1 cellular context compared by ENCODE assay signal in genomic region chr1:45713711-45714110, GRCh38.
TF ChIP-seq lines count a peak whose summit lies in the region.

No MANE protein-coding gene starts in this region.

TF ChIP-seq in K562, 482 proteins besides CTCF, POLR2A, EP300 and RAD21:
- TF ChIP-seq RBM25 (IDR thresholded peaks at IDR 0.05; ENCODE audit: low read depth, low read length, severe bottlenecking) = peak; percentile 56
- TF ChIP-seq NFIC (IDR thresholded peaks at IDR 0.05) = peak; percentile 40; the same call in 1 of the 2 replicates
- TF ChIP-seq SNAPC5 (CRISPR knock-in tag; IDR thresholded peaks at IDR 0.05) = no peak
- TF ChIP-seq ZNF121 (CRISPR knock-in tag; conservative IDR thresholded peaks at IDR 0.05) = peak; percentile 61
